19 cellular contexts compared by ENCODE assay signal in genomic region chr15:34501131-34501530, GRCh38.
DNase-seq lines count a peak whose midpoint lies in the region; ATAC-seq, FAIRE-seq and TF ChIP-seq lines count a peak whose summit lies in the region.
"Had no signal": no experiment of that assay in that cellular context is flagged by ENCODE, and none has a peak within 500 bp of the region (broad histone marks: within the 10 kb centered on the region; RNA-seq: fewer than 3 reads in every experiment).

No MANE protein-coding gene starts in this region.

- 59% methylated on average over 4 of the region's 4 CpGs for WGBS in A549 (ENCODE audit: missing lambda C conversion rate)
- WGBS in SK-N-SH (ENCODE audit: low lambda C conversion rate): 49% methylated on average over 4 of the region's 4 CpGs

- H3K9ac ChIP-seq in SK-N-SH: no peak overlapping the region

- no peaks in the 10 kb centered on the region for H4K20me1 ChIP-seq in SK-N-SH (ENCODE audit: insufficient read depth)

- no peak for DNase-seq in A549 (ENCODE audit: low read depth in 1 of 2, low spot score in 1 of 2)
- DNase-seq in SK-N-SH: no peak
- peak; percentile 53 to 72 for DNase-seq in cardiac fibroblast (ENCODE audit: low read depth in 2 of 2)
- peak; percentile 25 for DNase-seq in iris pigment epithelial cell (ENCODE audit: low read depth)
- DNase-seq in SJCRH30: no peak
- no peak for DNase-seq in dedifferentiated amniotic fluid mesenchymal stem cell (ENCODE audit: extremely low spot score)
- no peak for DNase-seq in activated T-cell treated with anti-CD3 and anti-CD28 coated beads, Interleukin-2, amount 50 U/mL, for 48 hours
- DNase-seq: AML-193; Caco-2; CD4-positive, alpha-beta T cell; GDM1; HCEC 1CT had no signal

- TF ChIP-seq CTCF in A549 (IDR thresholded peaks at IDR 0.05): no peak
- TF ChIP-seq CTCF in SK-N-SH (IDR thresholded peaks at IDR 0.05): no peak
- TF ChIP-seq CTCF in cardiac fibroblast (IDR thresholded peaks at IDR 0.05; ENCODE audit: low read depth, low read length): no peak

- TF ChIP-seq EP300 in A549 (IDR thresholded peaks at IDR 0.05) (no peak), SK-N-SH (IDR thresholded peaks at IDR 0.05; ENCODE audit: borderline replicate concordance in 1 of 2, low read depth in 1 of 2, low read length in 1 of 2) (no peak)

- H3K4me2 ChIP-seq in A549: no peak overlapping the region
- H3K4me2 ChIP-seq in SK-N-SH: no peak overlapping the region
- H3K4me2 ChIP-seq: GM23338 had no signal

- H3K36me3 ChIP-seq in SK-N-SH (replicated peaks in 1 of 2; ENCODE audit: control insufficient read depth in 1 of 2, insufficient read depth in 2 of 2, low read length in 1 of 2) (no peaks in the 10 kb centered on the region), SJCRH30 (no peaks in the 10 kb centered on the region)

- H3K4me1 ChIP-seq in A549 (no peaks in the 10 kb centered on the region), SK-N-SH (ENCODE audit: control insufficient read depth in 1 of 2, insufficient read depth in 2 of 2, low read depth in 1 of 2, low read length in 1 of 2) (no peaks in the 10 kb centered on the region), SJCRH30 (no peaks in the 10 kb centered on the region)
- H3K4me1 ChIP-seq: Caco-2 had no signal

- no peaks in the 10 kb centered on the region for H3K9me2 ChIP-seq in SK-N-SH

- TF ChIP-seq RAD21 in A549 (conservative IDR thresholded peaks at IDR 0.05 in 1 of 2, IDR thresholded peaks at IDR 0.05 in 1 of 2) (no peak), SK-N-SH (IDR thresholded peaks at IDR 0.05; ENCODE audit: low read length) (no peak)

- H3K9me3 ChIP-seq in A549 (no peaks in the 10 kb centered on the region), SK-N-SH (no peaks in the 10 kb centered on the region), SJCRH30 (replicated peaks) (0 out of 2 replicates have a peak, but pooled peaks cover 2% of the 10 kb centered on the region)
- H3K9me3 ChIP-seq: Caco-2 had no signal

- CTCF ChIA-PET in A549 (lab: Yijun Ruan, JAX): interaction anchor here (0.6 kb wide), 1 partner anchor 591 kb away, joined by 3 read pairs; no protein-coding TSS in a partner anchor
- CTCF ChIA-PET in SK-N-SH (lab: Yijun Ruan, JAX): no interaction called here

- POLR2A ChIA-PET in A549 (lab: Yijun Ruan, JAX) (no interaction called here), SK-N-SH (lab: Yijun Ruan, JAX) (no interaction called here)

- TF ChIP-seq POLR2A in A549 (IDR thresholded peaks at IDR 0.05; ENCODE audit: low read length): no peak

- no peak for ATAC-seq in A549
- ATAC-seq: GM23338 had no signal

- FAIRE-seq in A549 (lab: Jason Lieb, UNC): peak; percentile 54
- FAIRE-seq: D721Med, GM12892, H54 had no signal

- H3K79me2 ChIP-seq in SK-N-SH (ENCODE audit: insufficient read depth): no peaks in the 10 kb centered on the region

- H3K27ac ChIP-seq in A549: no peak overlapping the region
- no peak overlapping the region for H3K27ac ChIP-seq in SK-N-SH (ENCODE audit: low read depth in 2 of 2, low read length in 1 of 2)
- H3K27ac ChIP-seq in SJCRH30: no peak overlapping the region
- H3K27ac ChIP-seq: 22Rv1, C4-2B, HL-60 had no signal

- 0 out of 2 replicates have a peak overlapping the region, but pooled peaks have one; percentile 38 for H2AFZ ChIP-seq in SK-N-SH (ENCODE audit: low read depth)
- H2AFZ ChIP-seq: GM23338 had no signal

- no peaks in the 10 kb centered on the region for H3F3A ChIP-seq in SK-N-SH (replicated peaks; ENCODE audit: insufficient read depth)

- H3K4me3 ChIP-seq in A549 (no peak overlapping the region), SK-N-SH (ENCODE audit: low read depth in 2 of 2, low read length in 1 of 2) (no peak overlapping the region), cardiac fibroblast (replicated peaks in 1 of 2; ENCODE audit: low read depth in 2 of 2, low read length in 2 of 2) (no peak overlapping the region), SJCRH30 (no peak overlapping the region)
- H3K4me3 ChIP-seq: GM23338 had no signal

- H3K27me3 ChIP-seq in SK-N-SH (ENCODE audit: insufficient read depth): no peaks in the 10 kb centered on the region
- no peaks in the 10 kb centered on the region for H3K27me3 ChIP-seq in SJCRH30

TF ChIP-seq in A549, 52 proteins besides CTCF, POLR2A, EP300 and RAD21:
- no peak for TF ChIP-seq TP53 (CRISPR knock-in tag; IDR thresholded peaks at IDR 0.05)
- no peak for TF ChIP-seq GATA3 (IDR thresholded peaks at IDR 0.05; ENCODE audit: borderline replicate concordance)
- no peak for TF ChIP-seq JUNB (IDR thresholded peaks at IDR 0.05)
- no peak for TF ChIP-seq ESRRA (IDR thresholded peaks at IDR 0.05; ENCODE audit: borderline replicate concordance, low read length)
- TF ChIP-seq REST (IDR thresholded peaks at IDR 0.05): no peak
- TF ChIP-seq JUN (IDR thresholded peaks at IDR 0.05): no peak

TF ChIP-seq in SK-N-SH, 30 proteins besides CTCF, POLR2A, EP300 and RAD21:
- TF ChIP-seq NFIC (IDR thresholded peaks at IDR 0.05; ENCODE audit: borderline replicate concordance) (no peak), RXRA (IDR thresholded peaks at IDR 0.05; ENCODE audit: borderline replicate concordance, low read depth) (no peak), MAX (IDR thresholded peaks at IDR 0.05; ENCODE audit: low read depth) (no peak), SMC3 (IDR thresholded peaks at IDR 0.05; ENCODE audit: low read depth, low read length) (no peak), PBX3 (IDR thresholded peaks at IDR 0.05) (no peak), IRF3 (IDR thresholded peaks at IDR 0.05; ENCODE audit: low read depth, low read length) (no peak), TCF12 (IDR thresholded peaks at IDR 0.05) (no peak)

Comparison
In these comparisons a context has a peak if more than half of its experiments do, and no peak if none do; other contexts are left out.
1. DNase-seq: peak in cardiac fibroblast (2 of 2) and iris pigment epithelial cell (single experiment); none in A549 (0 of 2), SK-N-SH (single experiment), SJCRH30 (0 of 2), dedifferentiated amniotic fluid mesenchymal stem cell (single experiment) and activated T-cell treated with anti-CD3 and anti-CD28 coated beads, Interleukin-2, amount 50 U/mL, for 48 hours (0 of 2).